9 cellular contexts compared by ENCODE assay signal in genomic region chr16:83926726-83927397, GRCh38. TPM values are rescaled to one million over a fixed set of nuclear protein-coding genes. Genes with fewer than 3 reads are reported as not detected.
DNase-seq lines count a peak whose midpoint lies in the region; ATAC-seq and TF ChIP-seq lines count a peak whose summit lies in the region.
"Had no signal": no experiment of that assay in that cellular context is flagged by ENCODE, and none has a peak within 500 bp of the region (broad histone marks: within the 10 kb centered on the region; RNA-seq: fewer than 3 reads in every experiment).

No MANE protein-coding gene starts in this region.

- intact Hi-C loops in CD4-positive, alpha-beta T cell (cut with DNase I, micrococcal nuclease) = loop anchor here in 1 of 2 experiments (10.0 kb wide), 1 partner anchor 248 kb away; no protein-coding TSS in a partner anchor

- no peaks in the 10 kb centered on the region for H3K27me3 ChIP-seq in CD4-positive, alpha-beta T cell (ENCODE audit: control insufficient read depth, insufficient read depth, low read length)
- H3K27me3 ChIP-seq in kidney epithelial cell (ENCODE audit: control insufficient read depth, insufficient read depth, low read length) = no peaks in the 10 kb centered on the region

- no peaks in the 10 kb centered on the region for H3K9me3 ChIP-seq in CD4-positive, alpha-beta T cell (ENCODE audit: control insufficient read depth, low read length)

- POLR2A ChIA-PET in CD4-positive, alpha-beta T cell (lab: Charles Lee) = interaction anchor here (0.7 kb wide), 1 partner anchor 77 kb away, joined by 3 read pairs; no protein-coding TSS in a partner anchor

- H3K36me3 ChIP-seq in kidney epithelial cell (ENCODE audit: control insufficient read depth, insufficient read depth, low read length) = no peaks in the 10 kb centered on the region

- H3K36me3 Mint-ChIP-seq in CD4-positive, alpha-beta T cell (ENCODE audit: low read depth) = peaks cover 11% of the 10 kb centered on the region

- DNase-seq in CD4-positive, alpha-beta T cell = peak; percentile 36 to 71 (median 46)
- DNase-seq in NCI-H146 (lab: John Stamatoyannopoulos, UW) = peak; percentile 63
- DNase-seq in activated CD4-positive, alpha-beta T cell treated with anti-CD3 and anti-CD28 coated beads for 4 hours = peak; percentile 36 to 54
- DNase-seq in dedifferentiated amniotic fluid mesenchymal stem cell (ENCODE audit: extremely low spot score) = peak; percentile 23
- DNase-seq in kidney epithelial cell (ENCODE audit: low read depth) = peak; percentile 44
- peak; percentile 58 for DNase-seq in stimulated activated CD4-positive, alpha-beta T cell treated with anti-CD3 and anti-CD28 coated beads, Interleukin-1b, Interleukin-23, amount 100 ng/mL, for 48 hours

- peak; percentile 78 for ATAC-seq in CD4-positive, alpha-beta T cell (ENCODE audit: poor library complexity)
- ATAC-seq in GM19455 (IDR thresholded peaks at IDR 0.05; ENCODE audit: unreplicated experiment) = peak; percentile 69
- ATAC-seq in GM21786 (IDR thresholded peaks at IDR 0.05; ENCODE audit: unreplicated experiment) = no peak

- no peaks in the 10 kb centered on the region for H3K9me3 Mint-ChIP-seq in CD4-positive, alpha-beta T cell
- H3K9me3 Mint-ChIP-seq: T-helper 1 cell treated with Interleukin-12 subunit alpha and Interleukin-12 subunit beta and Interleukin-4 antibody, amounts not matched to agents 30 μg/mL and 1 μg/mL, for 36 hours had no signal

- no peak overlapping the region for H3K27ac ChIP-seq in CD4-positive, alpha-beta T cell (ENCODE audit: low read depth, low read length)

- H3K4me1 Mint-ChIP-seq in CD4-positive, alpha-beta T cell (ENCODE audit: low read depth) = peaks cover 3% of the 10 kb centered on the region

- H3K27me3 Mint-ChIP-seq in CD4-positive, alpha-beta T cell = no peaks in the 10 kb centered on the region

- peak overlapping the region; percentile 23 for H3K4me3 ChIP-seq in kidney epithelial cell (ENCODE audit: low read depth, low read length)

- H3K27ac Mint-ChIP-seq in CD4-positive, alpha-beta T cell = no peak overlapping the region
- H3K27ac Mint-ChIP-seq: T-helper 1 cell treated with Interleukin-12 subunit alpha and Interleukin-12 subunit beta and Interleukin-4 antibody, amounts not matched to agents 30 μg/mL and 1 μg/mL, for 36 hours had no signal

- peak; percentile 91 for TF ChIP-seq CTCF in CD4-positive, alpha-beta T cell (IDR thresholded peaks at IDR 0.05)
- peak; percentile 99 for TF ChIP-seq CTCF in kidney epithelial cell (IDR thresholded peaks at IDR 0.05; ENCODE audit: insufficient read depth, low read length, poor library complexity, severe bottlenecking)

- no peak overlapping the region for H3K4me3 Mint-ChIP-seq in CD4-positive, alpha-beta T cell
- H3K4me3 Mint-ChIP-seq: T-helper 1 cell treated with Interleukin-12 subunit alpha and Interleukin-12 subunit beta and Interleukin-4 antibody, amounts not matched to agents 30 μg/mL and 1 μg/mL, for 36 hours had no signal

- CTCF ChIA-PET in CD4-positive, alpha-beta T cell (lab: Charles Lee) = interaction anchor here (0.9 to 1.0 kb wide), 2 partner anchors 12 to 30 kb away, joined by 3 read pairs; no protein-coding TSS in a partner anchor

RNA-seq across cellular contexts. Expression of gene OSGIN1, which starts 26.2 kb away (rescaled TPM):
- total RNA-seq in CD4-positive, alpha-beta T cell = 1 to 10 TPM; 2.1 to 2.6 TPM
- 4.4 and 8.0 TPM in 2 replicates for total RNA-seq in kidney epithelial cell

RNA-seq across cellular contexts. Expression of gene MLYCD, which starts 27.9 kb away (rescaled TPM):
- total RNA-seq in CD4-positive, alpha-beta T cell = 1 to 10 TPM; 4.7 to 5.3 TPM
- 3.4 and 3.5 TPM in 2 replicates for total RNA-seq in kidney epithelial cell

RNA-seq across cellular contexts. Expression of gene NECAB2, which starts 41.2 kb away (rescaled TPM):
- total RNA-seq in CD4-positive, alpha-beta T cell = not detected
- not detected in 2 replicates for total RNA-seq in kidney epithelial cell
